Comparison of ENCODE assay signal across 10 cellular contexts in the genomic region with DNA sequence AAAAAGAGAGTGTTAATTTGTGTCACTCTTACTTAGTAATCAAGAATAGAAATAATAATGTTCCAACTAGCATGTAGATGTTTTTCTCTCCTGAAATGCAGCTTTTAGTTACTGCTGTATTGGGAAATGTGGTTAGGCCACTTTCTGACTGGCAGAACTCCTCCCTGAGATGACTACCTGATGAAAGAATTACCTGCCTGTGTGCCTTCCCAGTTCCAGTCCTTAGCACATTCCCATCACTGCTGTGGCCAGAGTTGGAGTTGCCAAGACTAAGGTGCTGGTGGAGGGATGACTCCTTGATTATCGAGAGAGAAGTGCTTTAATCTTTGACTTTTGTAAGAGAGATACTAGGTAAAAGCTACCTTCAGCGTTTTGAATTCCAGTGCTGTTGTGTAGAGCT. TPM values are rescaled to one million over a fixed set of nuclear protein-coding genes. Genes with fewer than 3 reads are reported as not detected.
DNase-seq lines count a peak whose midpoint lies in the region; TF ChIP-seq lines count a peak whose summit lies in the region.
"Had no signal": no experiment of that assay in that cellular context is flagged by ENCODE, and none has a peak within 500 bp of the region (broad histone marks: within the 10 kb centered on the region; RNA-seq: fewer than 3 reads in every experiment).

No MANE protein-coding gene starts in this region.

- no peak overlapping the region for H2AFZ ChIP-seq in OCI-LY7 (ENCODE audit: low read length)

- no peak overlapping the region for H3K9ac ChIP-seq in rectal smooth muscle tissue (ENCODE audit: low read length)

- intact Hi-C loops in MCF 10A (cut with micrococcal nuclease) (no loop called here), OCI-LY7 (cut with micrococcal nuclease; ENCODE audit: unreplicated experiment) (no loop called here)

- H3K9me3 ChIP-seq in OCI-LY7 (ENCODE audit: low read length): no peaks in the 10 kb centered on the region

- H3K27me3 Mint-ChIP-seq in MCF 10A (ENCODE audit: insufficient read depth, unreplicated experiment): no peaks in the 10 kb centered on the region
- peaks cover 20% of the 10 kb centered on the region for H3K27me3 Mint-ChIP-seq in activated CD4-positive, alpha-beta T cell treated with anti-CD3 and anti-CD28 coated beads, Interleukin-2, amount 10 ng/mL, durations not matched to agents 7 days and 5 days

- H3K4me3 ChIP-seq in rectal smooth muscle tissue (ENCODE audit: low read length): no peak overlapping the region
- no peak overlapping the region for H3K4me3 ChIP-seq in OCI-LY7 (ENCODE audit: low read depth, low read length, poor library complexity, severe bottlenecking)

- H3K4me2 ChIP-seq in OCI-LY7 (ENCODE audit: low read length): no peak overlapping the region

- peaks cover 32% of the 10 kb centered on the region for H3K79me2 ChIP-seq in OCI-LY7 (ENCODE audit: insufficient read depth, low read depth, low read length)

- DNase-seq in HT-29 (ENCODE audit: low spot score): peak; percentile 87
- DNase-seq in MCF 10A (ENCODE audit: unreplicated experiment): peak; percentile 82
- DNase-seq in iPS-NIHi7 (ENCODE audit: extremely low spot score): peak; percentile 30
- no peak for DNase-seq in OCI-LY7 (ENCODE audit: low spot score)
- DNase-seq in NCI-H526 treated with DMSO at 0.1 percent for 48 hours (lab: John Stamatoyannopoulos, UW): no peak
- DNase-seq in activated CD4-positive, alpha-beta T cell treated with anti-CD3 and anti-CD28 coated beads, Interleukin-2, amount 10 ng/mL, durations not matched to agents 7 days and 5 days: no peak
- DNase-seq in hepatic stellate cell (ENCODE audit: low spot score): no peak
- DNase-seq: activated CD4-positive, alpha-beta T cell treated with anti-CD3 and anti-CD28 coated beads for 4 hours; T-helper 17 cell had no signal

- peaks cover 6% of the 10 kb centered on the region for H3K9me3 Mint-ChIP-seq in MCF 10A (ENCODE audit: unreplicated experiment)
- H3K9me3 Mint-ChIP-seq in activated CD4-positive, alpha-beta T cell treated with anti-CD3 and anti-CD28 coated beads, Interleukin-2, amount 10 ng/mL, durations not matched to agents 7 days and 5 days: no peaks in the 10 kb centered on the region

- TF ChIP-seq CTCF in MCF 10A (IDR thresholded peaks at IDR 0.05; ENCODE audit: unreplicated experiment): no peak
- TF ChIP-seq CTCF in OCI-LY7 (conservative IDR thresholded peaks at IDR 0.05; ENCODE audit: low read length): no peak

- H3K36me3 ChIP-seq in rectal smooth muscle tissue (ENCODE audit: control insufficient read depth, insufficient read depth, low read length) (no peaks in the 10 kb centered on the region), OCI-LY7 (ENCODE audit: insufficient read depth, low read length) (peaks cover 4% of the 10 kb centered on the region; the same call in 1 of the 2 replicates)

- H3K27ac Mint-ChIP-seq in MCF 10A (ENCODE audit: low read depth, unreplicated experiment): no peak overlapping the region
- H3K27ac Mint-ChIP-seq in activated CD4-positive, alpha-beta T cell treated with anti-CD3 and anti-CD28 coated beads, Interleukin-2, amount 10 ng/mL, durations not matched to agents 7 days and 5 days: no peak overlapping the region
- H3K27ac Mint-ChIP-seq: T-helper 17 cell had no signal

- CTCF ChIA-PET in MCF 10A (lab: Yijun Ruan, JAX): interaction anchor here (0.6 to 1.0 kb wide), 4 partner anchors 9 to 78 kb away, joined by 3 to 7 read pairs (median 3); no protein-coding TSS in a partner anchor
- CTCF ChIA-PET in OCI-LY7 (lab: Charles Lee; ENCODE audit: unreplicated experiment): no interaction called here
- CTCF ChIA-PET in activated CD4-positive, alpha-beta T cell treated with anti-CD3 and anti-CD28 coated beads, Interleukin-2, amount 10 ng/mL, durations not matched to agents 7 days and 5 days (lab: Charles Lee): interaction anchor here (0.6 kb wide), 1 partner anchor 383 kb away, joined by 4 read pairs; no protein-coding TSS in a partner anchor

- H3K4me1 ChIP-seq in rectal smooth muscle tissue (ENCODE audit: control insufficient read depth, insufficient read depth, low read length) (peaks cover 38% of the 10 kb centered on the region), OCI-LY7 (ENCODE audit: insufficient read depth, low read length, poor library complexity, severe bottlenecking) (peaks cover 10% of the 10 kb centered on the region)

- peaks cover 7% of the 10 kb centered on the region for H3K36me3 Mint-ChIP-seq in MCF 10A (ENCODE audit: insufficient read depth, unreplicated experiment)
- H3K36me3 Mint-ChIP-seq in activated CD4-positive, alpha-beta T cell treated with anti-CD3 and anti-CD28 coated beads, Interleukin-2, amount 10 ng/mL, durations not matched to agents 7 days and 5 days (ENCODE audit: low read depth): no peaks in the 10 kb centered on the region

- no peaks in the 10 kb centered on the region for H3K9me2 ChIP-seq in OCI-LY7 (ENCODE audit: insufficient read depth, low read length)

- no TSS peak for BruUV-seq in MCF 10A (replicated peaks; lab: Mats Ljungman, UMichigan)
- BruUV-seq in OCI-LY7 (replicated peaks; lab: Mats Ljungman, UMichigan): no TSS peak

- H3K27me3 ChIP-seq in rectal smooth muscle tissue (ENCODE audit: control insufficient read depth, insufficient read depth, low read length): no peaks in the 10 kb centered on the region

- H3K27ac ChIP-seq in rectal smooth muscle tissue (ENCODE audit: low read depth, low read length) (peak overlapping the region; percentile 24), OCI-LY7 (ENCODE audit: low read depth, low read length, poor library complexity, severe bottlenecking) (no peak overlapping the region)

- peak overlapping the region; percentile 33 for H3K4me3 Mint-ChIP-seq in MCF 10A (ENCODE audit: unreplicated experiment)
- H3K4me3 Mint-ChIP-seq in activated CD4-positive, alpha-beta T cell treated with anti-CD3 and anti-CD28 coated beads, Interleukin-2, amount 10 ng/mL, durations not matched to agents 7 days and 5 days: no peak overlapping the region
- H3K4me3 Mint-ChIP-seq: T-helper 17 cell had no signal

- H4K20me1 ChIP-seq in OCI-LY7 (ENCODE audit: insufficient read depth, low read length): no peaks in the 10 kb centered on the region

- peaks cover 29% of the 10 kb centered on the region for H3K4me1 Mint-ChIP-seq in MCF 10A (ENCODE audit: insufficient read depth, unreplicated experiment)
- no peaks in the 10 kb centered on the region for H3K4me1 Mint-ChIP-seq in activated CD4-positive, alpha-beta T cell treated with anti-CD3 and anti-CD28 coated beads, Interleukin-2, amount 10 ng/mL, durations not matched to agents 7 days and 5 days
- H3K4me1 Mint-ChIP-seq: T-helper 17 cell had no signal

- POLR2A ChIA-PET in MCF 10A (lab: Yijun Ruan, JAX): interaction anchor here (1.2 to 4.5 kb wide), 10 partner anchors 9 to 168 kb away, joined by 3 to 57 read pairs (median 13); a partner anchor contains a TSS
- POLR2A ChIA-PET in OCI-LY7 (lab: Charles Lee): interaction anchor here (0.6 to 12.7 kb wide), 6 partner anchors 9 to 122 kb away, joined by 3 to 236 read pairs (median 5); no protein-coding TSS in a partner anchor
- POLR2A ChIA-PET in activated CD4-positive, alpha-beta T cell treated with anti-CD3 and anti-CD28 coated beads, Interleukin-2, amount 10 ng/mL, durations not matched to agents 7 days and 5 days (lab: Charles Lee): no interaction called here

RNA-seq across cellular contexts. Expression of a gene that starts 9.5 kb away (rescaled TPM):
- total RNA-seq in HT-29 (2014; rRNA removed; shearing (Covaris generic)): 7.8 and 8.7 TPM in 2 replicates
- total RNA-seq in MCF 10A (2022) (5.9 and 7.6 TPM in 2 replicates), OCI-LY7 (2022) (99.3 and 106 TPM in 2 replicates)
- total RNA-seq in OCI-LY7 (2014; rRNA removed; shearing (Covaris generic)): 42.6 and 43.5 TPM in 2 replicates
- total RNA-seq in activated CD4-positive, alpha-beta T cell treated with anti-CD3 and anti-CD28 coated beads, Interleukin-2, amount 10 ng/mL, durations not matched to agents 7 days and 5 days: under 1 TPM; 0.60 to 0.75 TPM

Comparison
In these comparisons a context has a peak if more than half of its experiments do, and no peak if none do; other contexts are left out.
1. DNase-seq: peak in HT-29 (single experiment), MCF 10A (single experiment) and iPS-NIHi7 (single experiment); none in OCI-LY7 (single experiment), NCI-H526 treated with DMSO at 0.1 percent for 48 hours (single experiment), activated CD4-positive, alpha-beta T cell treated with anti-CD3 and anti-CD28 coated beads, Interleukin-2, amount 10 ng/mL, durations not matched to agents 7 days and 5 days (single experiment) and hepatic stellate cell (single experiment).